ENCODE assay signal across 1 cellular context in genomic region chr3:143137637-143138036, GRCh38.
TF ChIP-seq lines count a peak whose summit lies in the region.

No MANE protein-coding gene starts in this region.

TF ChIP-seq in K562, 482 proteins besides CTCF, POLR2A, EP300 and RAD21:
- TF ChIP-seq, protein P1, sequence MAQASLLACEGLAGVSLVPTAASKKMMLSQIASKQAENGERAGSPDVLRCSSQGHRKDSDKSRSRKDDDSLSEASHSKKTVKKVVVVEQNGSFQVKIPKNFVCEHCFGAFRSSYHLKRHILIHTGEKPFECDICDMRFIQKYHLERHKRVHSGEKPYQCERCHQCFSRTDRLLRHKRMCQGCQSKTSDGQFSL (CRISPR knock-in tag; IDR thresholded peaks at IDR 0.05): no peak
- TF ChIP-seq, protein P1 (tag; IDR thresholded peaks at IDR 0.05): no peak
- peak; percentile 22 for TF ChIP-seq MEIS2 (IDR thresholded peaks at IDR 0.05; ENCODE audit: partially characterized antibody)
